ENCODE assay signal across 16 cellular contexts in genomic region chr1:82880506-82880905, GRCh38.
DNase-seq lines count a peak whose midpoint lies in the region; ATAC-seq and TF ChIP-seq lines count a peak whose summit lies in the region.
"Had no signal": no experiment of that assay in that cellular context is flagged by ENCODE, and none has a peak within 500 bp of the region (broad histone marks: within the 10 kb centered on the region; RNA-seq: fewer than 3 reads in every experiment).

No MANE protein-coding gene starts in this region.

- intact Hi-C loops in mammary epithelial cell (cut with micrococcal nuclease), result no loop called here

- H3K27ac Mint-ChIP-seq in activated T-cell treated with anti-CD3 and anti-CD28 coated beads, Interleukin-2, amount 50 U/mL, for 72 hours, result no peak overlapping the region
- H3K27ac Mint-ChIP-seq in GM23338, result no peak overlapping the region
- H3K27ac Mint-ChIP-seq: CD14-positive monocyte; CD4-positive, alpha-beta memory T cell; H9 had no signal

- H3K4me1 Mint-ChIP-seq in activated T-cell treated with anti-CD3 and anti-CD28 coated beads, Interleukin-2, amount 50 U/mL, for 72 hours (ENCODE audit: low read depth), result no peaks in the 10 kb centered on the region
- H3K4me1 Mint-ChIP-seq in GM23338, result no peaks in the 10 kb centered on the region
- H3K4me1 Mint-ChIP-seq: CD14-positive monocyte; CD4-positive, alpha-beta memory T cell; H9 had no signal

- CTCF ChIA-PET in mammary epithelial cell (lab: Charles Lee; ENCODE audit: low non-redundant PET), result no interaction called here

- no peak overlapping the region for H3K4me3 ChIP-seq in mammary epithelial cell (replicated peaks in 1 of 3; ENCODE audit: insufficient read depth in 1 of 3, low read depth in 2 of 3, low read length in 3 of 3)
- H3K4me3 ChIP-seq in GM23338, result no peak overlapping the region
- H3K4me3 ChIP-seq: BLaER1 had no signal

- DNase-seq in activated T-cell treated with anti-CD3 and anti-CD28 coated beads, Interleukin-2, amount 50 U/mL, for 72 hours, result no peak
- DNase-seq in activated T-cell treated with anti-CD3 and anti-CD28 coated beads, Interleukin-2, amount 50 U/mL, for 1 hour, result no peak
- DNase-seq in mammary epithelial cell (peak; percentile 2), foreskin keratinocyte (peak; percentile 17 to 45), NCI-H1694 treated with DMSO at 0.1 percent for 48 hours (lab: John Stamatoyannopoulos, UW) (no peak), GM23338 (ENCODE audit: low spot score) (no peak), amniotic stem cell (lab: John Stamatoyannopoulos, UW) (no peak)
- DNase-seq: 8988T; CD4-positive, alpha-beta memory T cell; DMS153; DMS79; GDM1; H9 had no signal

- no peaks in the 10 kb centered on the region for H3K9me2 ChIP-seq in GM23338 (ENCODE audit: insufficient read depth)

- no peaks in the 10 kb centered on the region for H3K9me3 ChIP-seq in mammary epithelial cell (replicated peaks; ENCODE audit: insufficient read depth, low read length)
- H3K9me3 ChIP-seq: BLaER1 had no signal

- H3F3A ChIP-seq in GM23338 (replicated peaks; ENCODE audit: low read depth), result no peaks in the 10 kb centered on the region

- H3K36me3 Mint-ChIP-seq in activated T-cell treated with anti-CD3 and anti-CD28 coated beads, Interleukin-2, amount 50 U/mL, for 72 hours (ENCODE audit: insufficient read depth in 2 of 2), result no peaks in the 10 kb centered on the region
- H3K36me3 Mint-ChIP-seq in GM23338 (ENCODE audit: low read depth), result no peaks in the 10 kb centered on the region
- H3K36me3 Mint-ChIP-seq: CD14-positive monocyte; CD4-positive, alpha-beta memory T cell had no signal

- H3K4me1 ChIP-seq in mammary epithelial cell (ENCODE audit: insufficient read depth, low read length) (no peaks in the 10 kb centered on the region), foreskin keratinocyte (no peaks in the 10 kb centered on the region), GM23338 (ENCODE audit: insufficient read depth) (no peaks in the 10 kb centered on the region)
- H3K4me1 ChIP-seq: BLaER1 had no signal

- no TSS peak for BruUV-seq in mammary epithelial cell (replicated peaks; lab: Mats Ljungman, UMichigan)

- no peaks in the 10 kb centered on the region for H3K36me3 ChIP-seq in mammary epithelial cell (ENCODE audit: insufficient read depth, low read length)
- H3K36me3 ChIP-seq in GM23338 (ENCODE audit: insufficient read depth), result no peaks in the 10 kb centered on the region
- H3K36me3 ChIP-seq: BLaER1 had no signal

- dilution Hi-C loops in mammary epithelial cell (cut with HindIII; ENCODE audit: low sequenced_read_pairs), result no loop called here

- H3K79me2 ChIP-seq in mammary epithelial cell (ENCODE audit: insufficient read depth, low read length) (no peaks in the 10 kb centered on the region), GM23338 (replicated peaks; ENCODE audit: insufficient read depth) (no peaks in the 10 kb centered on the region)

- no peak overlapping the region for H3K27ac ChIP-seq in mammary epithelial cell (ENCODE audit: insufficient read depth, low read depth, low read length)
- no peak overlapping the region for H3K27ac ChIP-seq in foreskin keratinocyte
- H3K27ac ChIP-seq in GM23338 (ENCODE audit: low read depth), result no peak overlapping the region
- H3K27ac ChIP-seq: BLaER1 had no signal

- in situ Hi-C loops in mammary epithelial cell (cut with MboI; ENCODE audit: low sequenced_read_pairs in 2 of 2), result no loop called here

- 69% methylated on average over 3 of the region's 3 CpGs for whole genome bisulfite sequencing in mammary epithelial cell (ENCODE audit: low coverage, missing lambda C conversion rate)

- H3K27me3 Mint-ChIP-seq in activated T-cell treated with anti-CD3 and anti-CD28 coated beads, Interleukin-2, amount 50 U/mL, for 72 hours (ENCODE audit: low read depth), result peaks cover 17% of the 10 kb centered on the region
- H3K27me3 Mint-ChIP-seq in GM23338 (ENCODE audit: insufficient read depth, low read depth, poor library complexity), result no peaks in the 10 kb centered on the region
- H3K27me3 Mint-ChIP-seq: CD4-positive, alpha-beta memory T cell had no signal

- H3K4me3 Mint-ChIP-seq in activated T-cell treated with anti-CD3 and anti-CD28 coated beads, Interleukin-2, amount 50 U/mL, for 72 hours, result no peak overlapping the region
- no peak overlapping the region for H3K4me3 Mint-ChIP-seq in GM23338
- H3K4me3 Mint-ChIP-seq: CD14-positive monocyte; CD4-positive, alpha-beta memory T cell; H9 had no signal

- H3K27me3 ChIP-seq in mammary epithelial cell (ENCODE audit: insufficient read depth, low read length) (no peaks in the 10 kb centered on the region), foreskin keratinocyte (no peaks in the 10 kb centered on the region), GM23338 (ENCODE audit: insufficient read depth) (no peaks in the 10 kb centered on the region)
- H3K27me3 ChIP-seq: BLaER1 had no signal

- H3K4me2 ChIP-seq in mammary epithelial cell (ENCODE audit: insufficient read depth, low read depth, low read length), result no peak overlapping the region
- H3K4me2 ChIP-seq in GM23338, result no peak overlapping the region
- H3K4me2 ChIP-seq: BLaER1 had no signal

- H2AFZ ChIP-seq in mammary epithelial cell (ENCODE audit: low read depth, low read length) (no peak overlapping the region), GM23338 (no peak overlapping the region)

- peak; percentile 47 to 52 for ATAC-seq in activated T-cell treated with anti-CD3 and anti-CD28 coated beads, Interleukin-2, amount 50 U/mL, for 72 hours (replicated peaks in 1 of 2)
- ATAC-seq in foreskin keratinocyte (peak; percentile 83), GM23338 (no peak)
- ATAC-seq: HepG2 had no signal

- H4K20me1 ChIP-seq in mammary epithelial cell (ENCODE audit: insufficient read depth, low read length), result no peaks in the 10 kb centered on the region
- H4K20me1 ChIP-seq in GM23338 (replicated peaks; ENCODE audit: insufficient read depth), result no peaks in the 10 kb centered on the region
- H4K20me1 ChIP-seq: BLaER1 had no signal

- no peaks in the 10 kb centered on the region for H3K9me3 Mint-ChIP-seq in activated T-cell treated with anti-CD3 and anti-CD28 coated beads, Interleukin-2, amount 50 U/mL, for 72 hours
- no peaks in the 10 kb centered on the region for H3K9me3 Mint-ChIP-seq in GM23338
- H3K9me3 Mint-ChIP-seq: H9 had no signal

- no peak overlapping the region for H3K9ac ChIP-seq in mammary epithelial cell (ENCODE audit: insufficient read depth, low read length)
- H3K9ac ChIP-seq: BLaER1 had no signal

- no peak for TF ChIP-seq CTCF in mammary epithelial cell (conservative IDR thresholded peaks at IDR 0.05 in 1 of 2, IDR thresholded peaks at IDR 0.05 in 1 of 2; ENCODE audit: extremely low read depth in 1 of 2, insufficient read depth in 1 of 2, low read depth in 1 of 2, low read length in 2 of 2)
- TF ChIP-seq CTCF in foreskin keratinocyte (conservative IDR thresholded peaks at IDR 0.05), result no peak
- TF ChIP-seq CTCF in GM23338 (conservative IDR thresholded peaks at IDR 0.05; ENCODE audit: low read depth in 2 of 2), result no peak

TF ChIP-seq in GM23338, 12 proteins besides CTCF, POLR2A, EP300 and RAD21 (continues in another document):
- TF ChIP-seq EZH2phosphoT487 (IDR thresholded peaks at IDR 0.05; ENCODE audit: unreplicated experiment) (no peak), STAT1 (IDR thresholded peaks at IDR 0.05; ENCODE audit: unreplicated experiment) (no peak), POLR2AphosphoS5 (IDR thresholded peaks at IDR 0.05; ENCODE audit: low read depth) (no peak), JUNB (IDR thresholded peaks at IDR 0.05; ENCODE audit: unreplicated experiment) (no peak), EZH2 (IDR thresholded peaks at IDR 0.05; ENCODE audit: low read depth, unreplicated experiment) (no peak)

Comparison
In these comparisons a context has a peak if more than half of its experiments do, and no peak if none do; other contexts are left out.
1. DNase-seq: peak in mammary epithelial cell (single experiment) and foreskin keratinocyte (2 of 2); none in activated T-cell treated with anti-CD3 and anti-CD28 coated beads, Interleukin-2, amount 50 U/mL, for 72 hours (0 of 2), activated T-cell treated with anti-CD3 and anti-CD28 coated beads, Interleukin-2, amount 50 U/mL, for 1 hour (single experiment), NCI-H1694 treated with DMSO at 0.1 percent for 48 hours (single experiment), GM23338 (single experiment) and amniotic stem cell (single experiment).